Comparison of ENCODE assay signal across 23 cellular contexts in the genomic region with DNA sequence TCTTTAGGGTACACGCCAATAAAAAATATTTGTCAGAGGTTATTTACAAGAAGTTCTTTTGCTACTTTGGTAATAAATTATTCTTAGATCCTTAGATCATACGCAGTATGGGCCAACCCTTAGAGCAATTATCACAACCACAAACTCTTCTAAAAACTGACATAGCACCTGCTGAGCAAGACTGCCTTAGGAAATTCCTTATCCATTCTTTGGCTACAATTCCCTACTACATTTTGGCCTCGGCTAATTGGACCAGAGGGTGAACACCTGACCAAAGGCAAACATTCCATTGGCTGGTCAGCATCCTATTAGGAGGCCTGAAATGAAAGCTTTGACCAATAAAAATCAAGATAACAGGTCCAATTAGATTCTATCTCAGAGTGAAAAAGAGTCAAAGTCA.
A peak's percentile ranks its signal among the peaks of the same experiment; 100 is the strongest.
DNase-seq lines count a peak whose midpoint lies in the region; ATAC-seq, FAIRE-seq and TF ChIP-seq lines count a peak whose summit lies in the region.
"Had no signal": no experiment of that assay in that cellular context is flagged by ENCODE, and none has a peak within 500 bp of the region (broad histone marks: within the 10 kb centered on the region; RNA-seq: fewer than 3 reads in every experiment).

No MANE protein-coding gene starts in this region.

- no peak for ATAC-seq in lower lobe of right lung
- ATAC-seq: GM12878, HCT116 had no signal

- FAIRE-seq in GM19239 (lab: Jason Lieb, UNC) = peak; percentile 31
- FAIRE-seq: GM12878, HTR-8/SVneo had no signal

- H2AFZ ChIP-seq in OCI-LY3 (ENCODE audit: low read depth, low read length) = no peak overlapping the region; the same call in 1 of the 2 replicates

- no peaks in the 10 kb centered on the region for H3K79me2 ChIP-seq in OCI-LY3 (ENCODE audit: low read length)

- TF ChIP-seq CTCF in OCI-LY3 (IDR thresholded peaks at IDR 0.05; ENCODE audit: low read depth, low read length) = no peak
- TF ChIP-seq CTCF in testis (IDR thresholded peaks at IDR 0.05) = no peak
- no peak for TF ChIP-seq CTCF in lower lobe of right lung (IDR thresholded peaks at IDR 0.05)

- H3K9ac ChIP-seq in OCI-LY3 (ENCODE audit: low read length) = peak overlapping the region; percentile 56

- TF ChIP-seq POLR2A in testis (IDR thresholded peaks at IDR 0.05) = no peak

- H3K27ac ChIP-seq in OCI-LY3 (ENCODE audit: low read length) = peak overlapping the region; percentile 86
- H3K27ac ChIP-seq in testis = no peak overlapping the region
- H3K27ac ChIP-seq in lower lobe of right lung = no peak overlapping the region

- H4K20me1 ChIP-seq in OCI-LY3 (ENCODE audit: insufficient read depth, low read length) = no peaks in the 10 kb centered on the region

- DNase-seq in GM19239 (ENCODE audit: insufficient read length, low spot score) = no peak
- DNase-seq in myocyte (ENCODE audit: low read depth) = peak; percentile 96
- peak; percentile 38 for DNase-seq in testis
- DNase-seq in RKO (ENCODE audit: low spot score) = no peak
- DNase-seq in ecto neural progenitor cell (ENCODE audit: low spot score) = no peak
- DNase-seq in lower lobe of right lung = no peak
- DNase-seq: BE2C; C1 segment of cervical spinal cord; CD4-positive, CD25-positive, alpha-beta regulatory T cell; CD8-positive, alpha-beta memory T cell; COR-L47; DMS 273 treated with DMSO at 0.1 percent for 48 hours; DMS53; DND-41; EL; GOT3; H7; HFFc6; IMR-90 had no signal

- peaks cover 25% of the 10 kb centered on the region for H3K36me3 ChIP-seq in OCI-LY3 (replicated peaks; ENCODE audit: low read depth, low read length)
- no peaks in the 10 kb centered on the region for H3K36me3 ChIP-seq in testis (ENCODE audit: low read depth, missing control alignments)
- H3K36me3 ChIP-seq in lower lobe of right lung = no peaks in the 10 kb centered on the region
- H3K36me3 ChIP-seq: BE2C had no signal

- H3K4me2 ChIP-seq in OCI-LY3 (ENCODE audit: low read length) = peak overlapping the region; percentile 78

- peaks cover 66% of the 10 kb centered on the region for H3K4me1 ChIP-seq in OCI-LY3 (ENCODE audit: low read length)
- H3K4me1 ChIP-seq in testis = no peaks in the 10 kb centered on the region
- no peaks in the 10 kb centered on the region for H3K4me1 ChIP-seq in lower lobe of right lung
- H3K4me1 ChIP-seq: BE2C had no signal

- WGBS in testis, 2 donors = 60 to 63% methylated on average over 3 of the region's 3 CpGs

- H3K4me3 ChIP-seq in OCI-LY3 (ENCODE audit: low read length) (peak overlapping the region; percentile 19), testis (no peak overlapping the region), lower lobe of right lung (no peak overlapping the region)
- H3K4me3 ChIP-seq: GM12878 had no signal

- intact Hi-C loops in testis (cut with DNase I; ENCODE audit: low total_unique reads) (no loop called here), lower lobe of right lung (cut with DNase I) (no loop called here)

- H3K27me3 ChIP-seq in OCI-LY3 (ENCODE audit: low read depth, low read length) = no peaks in the 10 kb centered on the region
- H3K27me3 ChIP-seq in testis = no peaks in the 10 kb centered on the region
- H3K27me3 ChIP-seq in lower lobe of right lung (ENCODE audit: low read depth) = no peaks in the 10 kb centered on the region
- H3K27me3 ChIP-seq: BE2C had no signal

- H3K9me3 ChIP-seq in OCI-LY3 (ENCODE audit: insufficient read depth, low read length) = no peaks in the 10 kb centered on the region; the same call in 1 of the 2 replicates
- no peaks in the 10 kb centered on the region for H3K9me3 ChIP-seq in testis
- no peaks in the 10 kb centered on the region for H3K9me3 ChIP-seq in lower lobe of right lung
- H3K9me3 ChIP-seq: BE2C had no signal

Comparison
In these comparisons a context has a peak if more than half of its experiments do, and no peak if none do; other contexts are left out.
1. DNase-seq: peak in myocyte (single experiment) and testis (single experiment); none in GM19239 (single experiment), RKO (single experiment), ecto neural progenitor cell (single experiment) and lower lobe of right lung (single experiment).